In the genomic region with DNA sequence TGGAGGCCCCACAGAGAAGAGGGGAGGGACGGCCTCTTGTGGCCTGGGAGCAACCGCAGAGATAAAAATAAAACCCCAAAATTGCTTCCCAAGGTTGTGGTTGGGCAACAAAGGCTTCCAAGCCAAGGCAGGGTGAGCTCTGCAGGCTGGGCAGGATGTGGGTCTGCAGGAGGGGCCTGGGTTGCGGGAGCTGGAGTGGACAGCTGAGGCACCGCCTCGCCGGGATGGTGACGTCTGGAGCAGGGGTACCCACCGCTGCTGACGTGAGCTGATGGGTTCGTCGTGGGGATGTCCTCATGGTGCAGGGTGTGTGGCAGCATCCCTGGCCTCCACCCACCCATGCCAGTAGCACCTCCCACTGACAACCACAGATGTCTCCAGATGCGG, we compare ENCODE assay signal across 8 cellular contexts. TPM values are rescaled to one million over a fixed set of nuclear protein-coding genes. Genes with fewer than 3 reads are reported as not detected.
DNase-seq lines count a peak whose midpoint lies in the region; ATAC-seq and TF ChIP-seq lines count a peak whose summit lies in the region.

No MANE protein-coding gene starts in this region.

- DNase-seq in AG10803 (ENCODE audit: low read depth) = peak; percentile 70
- peak; percentile 77 for DNase-seq in KBM-7
- peak; percentile 75 for DNase-seq in UCSD-AML1 (lab: John Stamatoyannopoulos, UW; ENCODE audit: unreplicated experiment)
- peak; percentile 71 to 78 (median 74) for DNase-seq in effector memory CD4-positive, alpha-beta T cell
- no peak for DNase-seq in DMS79 (lab: John Stamatoyannopoulos, UW)
- no peak for DNase-seq in spleen

- WGBS in spleen, 5 donors = 22 to 37% (median 24%) methylated on average over 10 to 12 of the region's 12 CpGs

- H3K4me1 ChIP-seq in effector memory CD4-positive, alpha-beta T cell (ENCODE audit: control insufficient read depth, insufficient read depth, low read length, poor library complexity, severe bottlenecking) = peaks cover 34% of the 10 kb centered on the region
- H3K4me1 ChIP-seq in spleen = peaks cover 22 to 50% (median 45%) of the 10 kb centered on the region in 6 donors

- in situ Hi-C loops in KBM-7 (cut with MboI; ENCODE audit: low pct_unique_long_range_greater_than_20kb, low sequenced_read_pairs) = no loop called here

- no peaks in the 10 kb centered on the region for H3K27me3 ChIP-seq in effector memory CD4-positive, alpha-beta T cell (replicated peaks; ENCODE audit: control insufficient read depth, insufficient read depth, low read length, poor library complexity, severe bottlenecking)
- H3K27me3 ChIP-seq in spleen (replicated peaks in 1 of 7) = no peaks in the 10 kb centered on the region

- intact Hi-C loops in spleen (cut with DNase I; ENCODE audit: low total_unique reads) = no loop called here

- TF ChIP-seq POLR2A in spleen (IDR thresholded peaks at IDR 0.05) = no peak

- peaks cover 5% of the 10 kb centered on the region for H3K9me3 ChIP-seq in effector memory CD4-positive, alpha-beta T cell (ENCODE audit: control insufficient read depth, low read length)
- peaks cover 0 to 6% (median 0%) of the 10 kb centered on the region in 8 donors for H3K9me3 ChIP-seq in spleen

- TF ChIP-seq CTCF in AG10803 (conservative IDR thresholded peaks at IDR 0.05; ENCODE audit: low read length) (no peak), spleen (IDR thresholded peaks at IDR 0.05 in 8 of 11, conservative IDR thresholded peaks at IDR 0.05 in 3 of 11) (no peak)

- H3K27ac ChIP-seq in effector memory CD4-positive, alpha-beta T cell (ENCODE audit: insufficient read depth, low read length, poor library complexity, severe bottlenecking) = peak overlapping the region; percentile 62
- H3K27ac ChIP-seq in spleen = peak overlapping the region in 2 of 8 donors; percentile 58 to 63

- H3K4me3 ChIP-seq in AG10803 (ENCODE audit: low read length) (no peak overlapping the region), spleen (peak overlapping the region in 1 of 8 donors; percentile 43)
- H3K4me3 ChIP-seq in effector memory CD4-positive, alpha-beta T cell (ENCODE audit: insufficient read depth, low read depth, low read length, poor library complexity, severe bottlenecking) = peak overlapping the region; percentile 31

- no peaks in the 10 kb centered on the region for H3K36me3 ChIP-seq in effector memory CD4-positive, alpha-beta T cell (ENCODE audit: control insufficient read depth, insufficient read depth, low read length)
- peaks cover 0 to 20% (median 9%) of the 10 kb centered on the region in 6 donors for H3K36me3 ChIP-seq in spleen

- ATAC-seq in HG03442 (IDR thresholded peaks at IDR 0.05; ENCODE audit: unreplicated experiment) (no peak), GM18511 (IDR thresholded peaks at IDR 0.05; ENCODE audit: unreplicated experiment) (no peak)

RNA-seq across cellular contexts. Expression of gene AURKAIP1, which starts 3.7 kb away (rescaled TPM):
- total RNA-seq in spleen = 10 to 100 TPM; 61.3 to 85.1 (median 71.7) TPM
- polyA plus RNA-seq in spleen = 100 to 1,000 TPM; 149 to 174 (median 151) TPM

RNA-seq across cellular contexts. Expression of gene MXRA8, which starts 13.0 kb away (rescaled TPM):
- 10 to 100 TPM; 25.9 to 71.7 (median 49.3) TPM for total RNA-seq in spleen
- polyA plus RNA-seq in spleen = 10 to 100 TPM; 37.9 to 57.5 (median 44.8) TPM

RNA-seq across cellular contexts. Expression of gene DVL1, which starts 22.1 kb away (rescaled TPM):
- 10 to 100 TPM; 34.4 to 59.1 (median 40.1) TPM for total RNA-seq in spleen
- 10 to 100 TPM; 18.1 to 57.3 (median 27.7) TPM for polyA plus RNA-seq in spleen

RNA-seq across cellular contexts. Expression of gene CCNL2, which starts 27.8 kb away (rescaled TPM):
- total RNA-seq in spleen = 100 to 1,000 TPM; 167 to 299 (median 208) TPM
- 100 to 1,000 TPM; 111 to 230 (median 199) TPM for polyA plus RNA-seq in spleen

RNA-seq across cellular contexts. Expression of gene MRPL20, which starts 35.7 kb away (rescaled TPM):
- total RNA-seq in spleen = 100 to 1,000 TPM in 3 of 7 donors, 10 to 100 TPM in 4; 67.4 to 144 (median 91.3) TPM
- 100 to 1,000 TPM; 101 to 168 (median 122) TPM for polyA plus RNA-seq in spleen

Comparison
In these comparisons a context has a peak if more than half of its experiments do, and no peak if none do; other contexts are left out.
1. DNase-seq: peak in AG10803 (single experiment), KBM-7 (single experiment), UCSD-AML1 (single experiment) and effector memory CD4-positive, alpha-beta T cell (3 of 3); none in DMS79 (single experiment) and spleen (single experiment).